In genomic region chr20:50569864-50570836, GRCh38 we compare ENCODE assay signal across 7 cellular contexts. TPM values are rescaled to one million over a fixed set of nuclear protein-coding genes. Genes with fewer than 3 reads are reported as not detected.
DNase-seq lines count a peak whose midpoint lies in the region; ATAC-seq, FAIRE-seq and TF ChIP-seq lines count a peak whose summit lies in the region.

No MANE protein-coding gene starts in this region.

- TF ChIP-seq CTCF in OCI-LY3 (IDR thresholded peaks at IDR 0.05; ENCODE audit: low read depth, low read length) (peak; percentile 99), GM12878 (IDR thresholded peaks at IDR 0.05 in 2 of 3, conservative IDR thresholded peaks at IDR 0.05 in 1 of 3; ENCODE audit: control insufficient read depth in 2 of 3, extremely low read depth in 1 of 3, insufficient read depth in 1 of 3, low read depth in 3 of 3, low read length in 3 of 3) (peak; percentile 70 to 90 (median 74))

- RAD21 ChIA-PET in GM12878 (lab: Charles Lee; ENCODE audit: unreplicated experiment): interaction anchor here (0.7 to 5.5 kb wide), 22 partner anchors 23 to 389 kb away, joined by 3 to 54 read pairs (median 6); partner anchors contain the start of gene PTPN1

- ATAC-seq in GM18502 (IDR thresholded peaks at IDR 0.05; ENCODE audit: poor library complexity, unreplicated experiment) (peak; percentile 78), HG02610 (IDR thresholded peaks at IDR 0.05; ENCODE audit: unreplicated experiment) (peak; percentile 88), GM12878 (peak; percentile 96)

- in situ Hi-C loops in GM12878 (cut with MboI): loop anchor here (5.0 kb wide), 1 partner anchor 383 kb away; no protein-coding TSS in a partner anchor

- H4K20me1 ChIP-seq in OCI-LY3 (ENCODE audit: insufficient read depth, low read length) (peaks cover 74% of the 10 kb centered on the region), GM12878 (ENCODE audit: control insufficient read depth, insufficient read depth) (peaks cover 6% of the 10 kb centered on the region; the same call in 1 of the 2 replicates)

- CTCF ChIA-PET in GM12878 (lab: Yijun Ruan, JAX): interaction anchor here (0.6 to 11.4 kb wide), 20 partner anchors 10 to 106 kb away, joined by 3 to 240 read pairs (median 4); partner anchors contain the start of gene PTPN1

- H3K9ac ChIP-seq in OCI-LY3 (ENCODE audit: low read length) (peak overlapping the region; percentile 84), GM12878 (ENCODE audit: control insufficient read depth, insufficient read depth, low read length) (peak overlapping the region; percentile 24)

- TF ChIP-seq EP300 in GM12878 (IDR thresholded peaks at IDR 0.05; ENCODE audit: borderline replicate concordance in 1 of 2, control insufficient read depth in 1 of 2, low read depth in 2 of 2, low read length in 2 of 2): peak; percentile 61 to 71; a peak in 2 of 4 replicates

- SMC1A ChIA-PET in GM12878 (lab: Charles Lee; ENCODE audit: uncharacterized antibody, unreplicated experiment): interaction anchor here (0.7 to 73.1 kb wide), 6 partner anchors 9 to 179 kb away, joined by 3 to 2799 read pairs (median 4); partner anchors contain the start of gene PTPN1

- 38% methylated on average over 14 of the region's 14 CpGs for WGBS in GM12878 (ENCODE audit: insufficient coverage, insufficient replicate concordance, low lambda C conversion rate, missing lambda C conversion rate)
- 88 to 95% methylated on average over 7 to 10 of the region's 14 CpGs for WGBS in mesodermal cell (ENCODE audit: insufficient coverage in 2 of 2), 2 experiments

- H3K27me3 ChIP-seq in OCI-LY3 (ENCODE audit: low read depth, low read length) (no peaks in the 10 kb centered on the region), GM12878 (replicated peaks in 1 of 2; ENCODE audit: control insufficient read depth in 2 of 2, insufficient read depth in 2 of 2, low read length in 1 of 2) (no peaks in the 10 kb centered on the region)

- H3K9me3 ChIP-seq in OCI-LY3 (ENCODE audit: insufficient read depth, low read length) (no peaks in the 10 kb centered on the region), GM12878 (replicated peaks; ENCODE audit: control insufficient read depth, insufficient read depth, low read length) (no peaks in the 10 kb centered on the region), mesodermal cell (ENCODE audit: control insufficient read depth, low read length) (no peaks in the 10 kb centered on the region)

- peak; percentile 88 for TF ChIP-seq RAD21 in GM12878 (IDR thresholded peaks at IDR 0.05; ENCODE audit: insufficient read depth, low read depth, low read length)

- peak; percentile 26; the same call in 1 of the 2 replicates for TF ChIP-seq POLR2A in GM12878 (IDR thresholded peaks at IDR 0.05; ENCODE audit: low read depth, low read length)

- H3K36me3 ChIP-seq in OCI-LY3 (replicated peaks; ENCODE audit: low read depth, low read length) (peaks cover 89% of the 10 kb centered on the region), GM12878 (ENCODE audit: control insufficient read depth in 2 of 2, insufficient read depth in 2 of 2, low read length in 1 of 2) (peaks cover 28 to 55% of the 10 kb centered on the region in 2 experiments), mesodermal cell (ENCODE audit: control insufficient read depth, insufficient read depth, low read length) (peaks cover 83% of the 10 kb centered on the region)

- peak overlapping the region; percentile 80 for H3K4me2 ChIP-seq in OCI-LY3 (ENCODE audit: low read length)
- peak overlapping the region; percentile 69 for H3K4me2 ChIP-seq in GM12878 (ENCODE audit: control insufficient read depth, insufficient read depth)

- DNase-seq in GM12878 (ENCODE audit: low read depth, low spot score) (peak; percentile 68), DMS79 (lab: John Stamatoyannopoulos, UW) (no peak), OCI-M2 (lab: John Stamatoyannopoulos, UW; ENCODE audit: unreplicated experiment) (no peak)

- H3K27ac ChIP-seq in OCI-LY3 (ENCODE audit: low read length): peak overlapping the region; percentile 97
- peak overlapping the region; percentile 83 for H3K27ac ChIP-seq in GM12878 (ENCODE audit: control insufficient read depth, insufficient read depth)
- peak overlapping the region; percentile 45 for H3K27ac ChIP-seq in mesodermal cell (ENCODE audit: low read depth, low read length, severe bottlenecking)

- BruUV-seq in GM12878 (replicated peaks; lab: Mats Ljungman, UMichigan): no TSS peak

- peaks cover 95% of the 10 kb centered on the region for H3K79me2 ChIP-seq in OCI-LY3 (ENCODE audit: low read length)
- peaks cover 29% of the 10 kb centered on the region for H3K79me2 ChIP-seq in GM12878 (ENCODE audit: control insufficient read depth, insufficient read depth, low read length)

- H3K4me3 ChIP-seq in OCI-LY3 (ENCODE audit: low read length): peak overlapping the region; percentile 56
- H3K4me3 ChIP-seq in GM12878: no peak overlapping the region
- no peak overlapping the region for H3K4me3 ChIP-seq in mesodermal cell (ENCODE audit: extremely low read depth, insufficient read depth, low read length, poor library complexity, severe bottlenecking)

- H2AFZ ChIP-seq in OCI-LY3 (ENCODE audit: low read depth, low read length) (no peak overlapping the region), GM12878 (ENCODE audit: control insufficient read depth, low read depth, low read length) (no peak overlapping the region)

- POLR2A ChIA-PET in GM12878 (lab: Charles Lee): interaction anchor here (0.9 to 2.6 kb wide), 4 partner anchors 28 to 66 kb away, joined by 3 to 25 read pairs (median 4); partner anchors contain the start of gene PTPN1

- intact Hi-C loops in GM12878 (cut with micrococcal nuclease; ENCODE audit: unreplicated experiment): loop anchor here (1.0 to 2.0 kb wide), 3 partner anchors 55 to 91 kb away; partner anchors contain the start of gene PTPN1

- H3K4me1 ChIP-seq in OCI-LY3 (ENCODE audit: low read length) (peaks cover 82% of the 10 kb centered on the region), GM12878 (ENCODE audit: control insufficient read depth, insufficient read depth, low read length) (peaks cover 25% of the 10 kb centered on the region), mesodermal cell (ENCODE audit: control insufficient read depth, insufficient read depth, low read length, poor library complexity, severe bottlenecking) (peaks cover 15% of the 10 kb centered on the region)

- FAIRE-seq in GM12878 (lab: Jason Lieb, UNC): peak; percentile 86

TF ChIP-seq in GM12878, 131 proteins besides CTCF, POLR2A, EP300 and RAD21 (continues in another document):
- no peak for TF ChIP-seq BMI1 (IDR thresholded peaks at IDR 0.05; ENCODE audit: borderline replicate concordance)
- 0 out of 2 replicates have a peak, but pooled peaks have one; percentile 58 for TF ChIP-seq IRF4 (IDR thresholded peaks at IDR 0.05; ENCODE audit: low read depth, low read length)
- peak; percentile 17; the same call in 1 of the 2 replicates for TF ChIP-seq CHD2 (IDR thresholded peaks at IDR 0.05; ENCODE audit: borderline replicate concordance, low read depth, low read length)
- peak; percentile 75; the same call in 1 of the 2 replicates for TF ChIP-seq SMC3 (IDR thresholded peaks at IDR 0.05; ENCODE audit: borderline replicate concordance, low read length)
- TF ChIP-seq NR2F1 (conservative IDR thresholded peaks at IDR 0.05): no peak
- peak; percentile 48 to 61 for TF ChIP-seq IKZF2 (IDR thresholded peaks at IDR 0.05)
- TF ChIP-seq FOXM1 (IDR thresholded peaks at IDR 0.05; ENCODE audit: low read depth, low read length): peak; percentile 79
- no peak for TF ChIP-seq SUZ12 (IDR thresholded peaks at IDR 0.05; ENCODE audit: unreplicated experiment)
- TF ChIP-seq RUNX3 (IDR thresholded peaks at IDR 0.05; ENCODE audit: low read length): peak; percentile 70
- no peak for TF ChIP-seq HCFC1 (IDR thresholded peaks at IDR 0.05; ENCODE audit: low read length)
- TF ChIP-seq GATAD2B (conservative IDR thresholded peaks at IDR 0.05; ENCODE audit: low read depth): 0 out of 2 replicates have a peak, but pooled peaks have one; percentile 21
- 0 out of 2 replicates have a peak, but pooled peaks have one; percentile 18 for TF ChIP-seq NBN (IDR thresholded peaks at IDR 0.05)
- TF ChIP-seq STAT3 (IDR thresholded peaks at IDR 0.05; ENCODE audit: low read depth, low read length): 0 out of 2 replicates have a peak, but pooled peaks have one; percentile 13
- TF ChIP-seq POU2F2 (IDR thresholded peaks at IDR 0.05; ENCODE audit: borderline replicate concordance, low read depth, low read length): 0 out of 3 replicates have a peak, but pooled peaks have one; percentile 49
- TF ChIP-seq JUNB (IDR thresholded peaks at IDR 0.05): peak; percentile 83
- 0 out of 4 replicates have a peak, but pooled peaks of 1 of the 2 experiments have one; percentile 13 for TF ChIP-seq CEBPB (IDR thresholded peaks at IDR 0.05; ENCODE audit: borderline replicate concordance in 1 of 2, low read depth in 2 of 2, low read length in 2 of 2)
- TF ChIP-seq CREB1 (IDR thresholded peaks at IDR 0.05; ENCODE audit: low read depth): peak; percentile 37; the same call in 1 of the 2 replicates
- 0 out of 2 replicates have a peak, but pooled peaks have one; percentile 19 for TF ChIP-seq TCF3 (IDR thresholded peaks at IDR 0.05; ENCODE audit: borderline replicate concordance, insufficient read depth, low read depth, low read length)
- peak; percentile 94; the same call in 1 of the 2 replicates for TF ChIP-seq BACH1 (IDR thresholded peaks at IDR 0.05; ENCODE audit: borderline replicate concordance)
- TF ChIP-seq YY1 (IDR thresholded peaks at IDR 0.05; ENCODE audit: low read depth, low read length): 0 out of 2 replicates have a peak, but pooled peaks have one; percentile 16

RNA-seq across cellular contexts. Expression of gene PTPN1, which starts 60.0 kb away (rescaled TPM):
- 69.6 and 70.9 TPM in 2 replicates for total RNA-seq in GM12878 (2013; cell fraction: nucleolus; rRNA removed)
- total RNA-seq in GM12878 (2014; rRNA removed) (61.1 and 66.4 TPM in 2 replicates), GM12878 (2014; rRNA removed; fragmentation: Illumina TruSeq; extraction: Trizol) (45.9 and 47.0 TPM in 2 replicates), GM12878 (2021) (72.8 and 74.7 TPM in 2 replicates)
- 32.2 TPM for polyA plus RNA-seq in GM12878 (2011; ENCODE audit: low read depth)
- polyA plus RNA-seq in GM12878 (2011; rRNA removed) (33.1 and 40.4 TPM in 2 replicates), GM12878 (2014; fragmentation: Illumina TruSeq; extraction: Trizol) (66.7 and 72.2 TPM in 2 replicates), GM12878 (2014; fragmentation: Nextera tagmentation; extraction: Ambion mirVana) (10 to 100 TPM; 15.9 to 20.2 TPM), GM12878 (2014; rRNA removed) (57.6 and 57.8 TPM in 2 replicates), GM12878 (2016; fragmentation: Nextera tagmentation; extraction: Ambion mirVana) (10 to 100 TPM; 37.7 to 40.8 TPM)
- 37.7 and 41.0 TPM in 2 replicates for polyA plus RNA-seq in GM12878 (2011; cell fraction: cytosol; rRNA removed)
- 52.3 and 57.0 TPM in 2 replicates for polyA plus RNA-seq in GM12878 (2011; cell fraction: nucleus; rRNA removed)
- 49.6 and 58.1 TPM in 2 replicates for polyA plus RNA-seq in GM12878 (2012)
- polyA minus RNA-seq in GM12878 (2011; rRNA and poly(A)+ RNA removed): 29.8 and 31.8 TPM in 2 replicates
- 12.2 and 13.9 TPM in 2 replicates for polyA minus RNA-seq in GM12878 (2011; cell fraction: cytosol; rRNA and poly(A)+ RNA removed)
- polyA minus RNA-seq in GM12878 (2011; cell fraction: nucleus; rRNA and poly(A)+ RNA removed): 10.9 and 16.2 TPM in 2 replicates
- polyA plus RNA-seq in mesodermal cell (2013, experiment 1 of 2): 43.3 TPM
- 40.9 TPM for polyA plus RNA-seq in mesodermal cell (2013, experiment 2 of 2)

Comparison
In these comparisons a context has a peak if more than half of its experiments do, and no peak if none do; other contexts are left out.
1. H3K27ac ChIP-seq: peak in every context shown above with its lines; median percentile 97 in OCI-LY3; 83 in GM12878; 45 in mesodermal cell.